Comparison of ENCODE assay signal across 3 cellular contexts in the genomic region with DNA sequence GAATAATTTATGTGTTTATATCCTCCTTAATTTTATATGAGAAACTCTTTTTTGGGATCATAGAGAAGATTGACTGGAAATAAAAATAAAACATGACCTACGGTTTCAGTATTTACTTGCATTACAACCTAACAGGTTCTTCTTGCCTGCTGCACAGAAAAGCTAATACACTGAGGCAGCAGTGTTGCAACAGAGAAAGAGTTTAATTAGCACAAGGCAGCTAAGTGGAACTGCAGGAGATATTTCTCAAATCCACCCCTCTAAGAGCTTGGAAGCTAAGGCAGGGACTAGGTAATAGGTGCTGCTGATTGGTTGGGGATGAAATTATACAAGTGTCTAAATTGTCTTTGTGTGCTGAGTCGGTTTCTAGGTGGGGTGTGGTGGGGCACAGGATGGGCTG.
"Had no signal": no experiment of that assay in that cellular context is flagged by ENCODE, and none has a peak within 500 bp of the region (broad histone marks: within the 10 kb centered on the region; RNA-seq: fewer than 3 reads in every experiment).

No MANE protein-coding gene starts in this region.

- DNase-seq: GDM1, GF-D8 had no signal

- H3K4me3 ChIP-seq: GM12878 had no signal
